ENCODE assay signal across 24 cellular contexts in genomic region chr7:125195156-125195555, GRCh38.
"Had no signal": no experiment of that assay in that cellular context is flagged by ENCODE, and none has a peak within 500 bp of the region (broad histone marks: within the 10 kb centered on the region; RNA-seq: fewer than 3 reads in every experiment).

No MANE protein-coding gene starts in this region.

- ATAC-seq: activated CD8-positive, alpha-beta memory T cell treated with anti-CD3 and anti-CD28 coated beads, Interleukin-2, amount 10 ng/mL, durations not matched to agents 7 days and 5 days; activated T-helper 17 cell treated with anti-CD3 and anti-CD28 coated beads, Interleukin-2, amount 50 U/mL, for 72 hours; effector memory CD8-positive, alpha-beta T cell; left lung; mucosa of descending colon; pancreas; sciatic nerve; SK-N-SH treated with all-trans-retinoic acid at 6 μM for 48 hours; stimulated activated naive B cell treated with anti-CD40 and anti-IgM and Interleukin-4, amounts not matched to agents 10 μg/mL and 1 μg/mL and 100 μg/mL, for 72 hours; T-cell; WTC11 had no signal

- DNase-seq: activated CD4-positive, alpha-beta memory T cell treated with anti-CD3 and anti-CD28 coated beads, Interleukin-2, amount 10 ng/mL, durations not matched to agents 7 days and 5 days; activated CD4-positive, alpha-beta T cell treated with anti-CD3 and anti-CD28 coated beads for 4 hours; activated CD8-positive, alpha-beta memory T cell treated with anti-CD3 and anti-CD28 coated beads, Interleukin-2, amount 10 ng/mL, durations not matched to agents 7 days and 5 days; activated naive CD4-positive, alpha-beta T cell; activated naive CD8-positive, alpha-beta T cell treated with anti-CD3 and anti-CD28 coated beads, Interleukin-2, amount 10 ng/mL, durations not matched to agents 7 days and 5 days; activated T-cell treated with anti-CD3 and anti-CD28 coated beads, Interleukin-2, amount 50 U/mL, for 1 hour; effector memory CD8-positive, alpha-beta T cell; foreskin melanocyte; hypothalamus; kidney; left lung; mucosa of descending colon; naive B cell; pancreas; spleen; stimulated activated naive B cell treated with anti-CD40 and anti-IgM and Interleukin-4, amounts not matched to agents 10 μg/mL and 1 μg/mL and 100 μg/mL, for 72 hours; T-cell; thyroid gland had no signal

- H3K4me3 ChIP-seq: cardiac muscle cell, left lung, mucosa of descending colon, neural progenitor cell, pancreas, spleen, thyroid gland had no signal
